8 cellular contexts compared by ENCODE assay signal in genomic region chr4:7194251-7195137, GRCh38. TPM values are rescaled to one million over a fixed set of nuclear protein-coding genes. Genes with fewer than 3 reads are reported as not detected.
A peak's percentile ranks its signal among the peaks of the same experiment; 100 is the strongest.
DNase-seq lines count a peak whose midpoint lies in the region; ATAC-seq, FAIRE-seq and TF ChIP-seq lines count a peak whose summit lies in the region.

No MANE protein-coding gene starts in this region.

- peak; percentile 64 for TF ChIP-seq CTCF in D721Med (IDR thresholded peaks at IDR 0.05; ENCODE audit: insufficient read depth, missing control alignments)
- TF ChIP-seq CTCF in lower lobe of right lung (IDR thresholded peaks at IDR 0.05): peak; percentile 58
- TF ChIP-seq CTCF in vagina (IDR thresholded peaks at IDR 0.05): peak in 1 of 3 experiments; percentile 25

- intact Hi-C loops in lower lobe of right lung (cut with DNase I) (no loop called here), vagina (cut with DNase I) (loop anchor here (5.0 kb wide), 1 partner anchor 523 kb away; no protein-coding TSS in a partner anchor)

- H3K27me3 ChIP-seq in lower lobe of right lung (ENCODE audit: low read depth) (peaks cover 52% of the 10 kb centered on the region), vagina (no peaks in the 10 kb centered on the region)

- peaks cover 27% of the 10 kb centered on the region for H3K4me1 ChIP-seq in lower lobe of right lung
- peaks cover 17% of the 10 kb centered on the region for H3K4me1 ChIP-seq in vagina

- DNase-seq in D721Med (ENCODE audit: insufficient read length, low spot score) (peak; percentile 66), NAMALWA (ENCODE audit: low spot score) (peak; percentile 28), astrocyte of the hippocampus (ENCODE audit: low read depth, low spot score) (peak; percentile 54), lower lobe of right lung (peak; percentile 83), vagina (ENCODE audit: extremely low spot score in 2 of 2) (peak; percentile 85 to 88)

- H3K36me3 ChIP-seq in lower lobe of right lung: no peaks in the 10 kb centered on the region
- no peaks in the 10 kb centered on the region for H3K36me3 ChIP-seq in vagina

- H3K27ac ChIP-seq in lower lobe of right lung (no peak overlapping the region), vagina (no peak overlapping the region)

- FAIRE-seq in D721Med (lab: Jason Lieb, UNC): peak; percentile 71

- TF ChIP-seq POLR2A in vagina (IDR thresholded peaks at IDR 0.05): no peak

- peak; percentile 73 to 83 for ATAC-seq in lower lobe of right lung
- no peak for ATAC-seq in HG02970 (IDR thresholded peaks at IDR 0.05; ENCODE audit: low FRiP score, unreplicated experiment)
- no peak for ATAC-seq in GM21529 (IDR thresholded peaks at IDR 0.05; ENCODE audit: unreplicated experiment)
- no peak for ATAC-seq in GM18520 (IDR thresholded peaks at IDR 0.05; ENCODE audit: unreplicated experiment)

- H3K4me3 ChIP-seq in lower lobe of right lung (no peak overlapping the region), vagina (no peak overlapping the region)

- no peaks in the 10 kb centered on the region for H3K9me3 ChIP-seq in lower lobe of right lung
- no peaks in the 10 kb centered on the region for H3K9me3 ChIP-seq in vagina

RNA-seq across cellular contexts. Expression of gene SORCS2, which starts 2.2 kb away (rescaled TPM):
- total RNA-seq in lower lobe of right lung: 5.8 TPM
- total RNA-seq in vagina: 5.4 TPM

Comparison
In these comparisons a context has a peak if more than half of its experiments do, and no peak if none do; other contexts are left out.
1. DNase-seq: peak in every context shown above with its lines; median percentile 86 in vagina; 83 in lower lobe of right lung; 66 in D721Med; 54 in astrocyte of the hippocampus; 28 in NAMALWA.
2. ATAC-seq: peak in lower lobe of right lung (2 of 2); none in HG02970 (single experiment), GM21529 (single experiment) and GM18520 (single experiment).